ENCODE assay signal across 9 cellular contexts in genomic region chr3:120693439-120694172, GRCh38. TPM values are rescaled to one million over a fixed set of nuclear protein-coding genes. Genes with fewer than 3 reads are reported as not detected.
DNase-seq lines count a peak whose midpoint lies in the region; ATAC-seq lines count a peak whose summit lies in the region.
"Had no signal": no experiment of that assay in that cellular context is flagged by ENCODE, and none has a peak within 500 bp of the region (broad histone marks: within the 10 kb centered on the region; RNA-seq: fewer than 3 reads in every experiment).

No MANE protein-coding gene starts in this region.

- DNase-seq in H4 (ENCODE audit: low spot score) = peak; percentile 79
- DNase-seq in NCI-H69 (lab: John Stamatoyannopoulos, UW) = peak; percentile 83
- peak; percentile 52 for DNase-seq in fibroblast of gingiva (ENCODE audit: low read depth)
- DNase-seq in pulmonary artery endothelial cell (ENCODE audit: low read depth, low spot score) = peak; percentile 39
- no peak for DNase-seq in stimulated activated CD4-positive, alpha-beta T cell treated with anti-CD3 and anti-CD28 coated beads, Interleukin-2, amount 100 ng/mL, for 48 hours
- DNase-seq: glutamatergic neuron had no signal

- ATAC-seq in HG03139 (IDR thresholded peaks at IDR 0.05; ENCODE audit: unreplicated experiment) (no peak), HG02970 (IDR thresholded peaks at IDR 0.05; ENCODE audit: low FRiP score, unreplicated experiment) (no peak), HG03439 (IDR thresholded peaks at IDR 0.05; ENCODE audit: unreplicated experiment) (no peak)

RNA-seq across cellular contexts. Expression of gene HGD, which starts 11.6 kb away (rescaled TPM):
- total RNA-seq in H4 (2014; rRNA removed; shearing (Covaris generic)) = 0.12 TPM in 1 of 2 replicates, not detected in the other
- total RNA-seq in pulmonary artery endothelial cell = 0.26 TPM in 1 of 2 replicates, not detected in the other

RNA-seq across cellular contexts. Expression of gene RABL3, which starts 48.7 kb away (rescaled TPM):
- total RNA-seq in H4 (2014; rRNA removed; shearing (Covaris generic)) = 30.6 and 31.6 TPM in 2 replicates
- total RNA-seq in pulmonary artery endothelial cell = 14.6 and 27.7 TPM in 2 replicates

RNA-seq across cellular contexts. Expression of gene GTF2E1, which starts 48.9 kb away (rescaled TPM):
- total RNA-seq in H4 (2014; rRNA removed; shearing (Covaris generic)) = 22.4 and 26.0 TPM in 2 replicates
- 27.0 and 42.2 TPM in 2 replicates for total RNA-seq in pulmonary artery endothelial cell

Comparison
In these comparisons a context has a peak if more than half of its experiments do, and no peak if none do; other contexts are left out.
1. DNase-seq: peak in H4 (single experiment), NCI-H69 (single experiment), fibroblast of gingiva (single experiment) and pulmonary artery endothelial cell (single experiment); none in stimulated activated CD4-positive, alpha-beta T cell treated with anti-CD3 and anti-CD28 coated beads, Interleukin-2, amount 100 ng/mL, for 48 hours (0 of 2).